ENCODE assay signal across 1 cellular context in the genomic region with DNA sequence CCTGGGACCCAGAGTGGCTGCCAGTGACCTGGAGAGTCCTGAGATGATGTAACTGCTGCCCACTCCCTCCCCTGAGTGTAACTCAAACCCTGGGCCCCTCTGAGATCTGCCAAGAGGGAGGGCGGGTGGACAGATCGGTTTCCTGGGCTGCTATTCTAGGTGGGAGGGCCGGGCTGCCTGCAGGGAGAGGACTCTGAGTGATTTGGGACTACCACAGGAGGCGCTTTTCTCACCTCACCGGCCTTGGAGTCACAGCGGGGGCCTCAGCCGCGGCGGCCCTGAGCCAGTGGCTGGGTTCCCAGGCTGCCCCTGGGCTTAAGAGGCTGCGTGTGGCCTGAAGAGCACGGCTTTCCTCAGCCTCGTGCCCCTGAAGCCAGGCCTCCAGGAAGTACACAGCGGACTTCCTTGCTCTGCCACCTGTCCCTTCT.
TF ChIP-seq lines count a peak whose summit lies in the region.

No MANE protein-coding gene starts in this region.

TF ChIP-seq in liver, 16 proteins besides CTCF, POLR2A, EP300 and RAD21:
- TF ChIP-seq, protein P1, sequence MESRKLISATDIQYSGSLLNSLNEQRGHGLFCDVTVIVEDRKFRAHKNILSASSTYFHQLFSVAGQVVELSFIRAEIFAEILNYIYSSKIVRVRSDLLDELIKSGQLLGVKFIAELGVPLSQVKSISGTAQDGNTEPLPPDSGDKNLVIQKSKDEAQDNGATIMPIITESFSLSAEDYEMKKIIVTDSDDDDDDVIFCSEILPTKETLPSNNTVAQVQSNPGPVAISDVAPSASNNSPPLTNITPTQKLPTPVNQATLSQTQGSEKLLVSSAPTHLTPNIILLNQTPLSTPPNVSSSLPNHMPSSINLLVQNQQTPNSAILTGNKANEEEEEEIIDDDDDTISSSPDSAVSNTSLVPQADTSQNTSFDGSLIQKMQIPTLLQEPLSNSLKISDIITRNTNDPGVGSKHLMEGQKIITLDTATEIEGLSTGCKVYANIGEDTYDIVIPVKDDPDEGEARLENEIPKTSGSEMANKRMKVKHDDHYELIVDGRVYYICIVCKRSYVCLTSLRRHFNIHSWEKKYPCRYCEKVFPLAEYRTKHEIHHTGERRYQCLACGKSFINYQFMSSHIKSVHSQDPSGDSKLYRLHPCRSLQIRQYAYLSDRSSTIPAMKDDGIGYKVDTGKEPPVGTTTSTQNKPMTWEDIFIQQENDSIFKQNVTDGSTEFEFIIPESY (IDR thresholded peaks at IDR 0.05), result no peak
- TF ChIP-seq FOXA2 (IDR thresholded peaks at IDR 0.05), result no peak
- TF ChIP-seq TAF1 (conservative IDR thresholded peaks at IDR 0.05), result no peak
- TF ChIP-seq JUND (IDR thresholded peaks at IDR 0.05), result no peak
- TF ChIP-seq, protein P2, sequence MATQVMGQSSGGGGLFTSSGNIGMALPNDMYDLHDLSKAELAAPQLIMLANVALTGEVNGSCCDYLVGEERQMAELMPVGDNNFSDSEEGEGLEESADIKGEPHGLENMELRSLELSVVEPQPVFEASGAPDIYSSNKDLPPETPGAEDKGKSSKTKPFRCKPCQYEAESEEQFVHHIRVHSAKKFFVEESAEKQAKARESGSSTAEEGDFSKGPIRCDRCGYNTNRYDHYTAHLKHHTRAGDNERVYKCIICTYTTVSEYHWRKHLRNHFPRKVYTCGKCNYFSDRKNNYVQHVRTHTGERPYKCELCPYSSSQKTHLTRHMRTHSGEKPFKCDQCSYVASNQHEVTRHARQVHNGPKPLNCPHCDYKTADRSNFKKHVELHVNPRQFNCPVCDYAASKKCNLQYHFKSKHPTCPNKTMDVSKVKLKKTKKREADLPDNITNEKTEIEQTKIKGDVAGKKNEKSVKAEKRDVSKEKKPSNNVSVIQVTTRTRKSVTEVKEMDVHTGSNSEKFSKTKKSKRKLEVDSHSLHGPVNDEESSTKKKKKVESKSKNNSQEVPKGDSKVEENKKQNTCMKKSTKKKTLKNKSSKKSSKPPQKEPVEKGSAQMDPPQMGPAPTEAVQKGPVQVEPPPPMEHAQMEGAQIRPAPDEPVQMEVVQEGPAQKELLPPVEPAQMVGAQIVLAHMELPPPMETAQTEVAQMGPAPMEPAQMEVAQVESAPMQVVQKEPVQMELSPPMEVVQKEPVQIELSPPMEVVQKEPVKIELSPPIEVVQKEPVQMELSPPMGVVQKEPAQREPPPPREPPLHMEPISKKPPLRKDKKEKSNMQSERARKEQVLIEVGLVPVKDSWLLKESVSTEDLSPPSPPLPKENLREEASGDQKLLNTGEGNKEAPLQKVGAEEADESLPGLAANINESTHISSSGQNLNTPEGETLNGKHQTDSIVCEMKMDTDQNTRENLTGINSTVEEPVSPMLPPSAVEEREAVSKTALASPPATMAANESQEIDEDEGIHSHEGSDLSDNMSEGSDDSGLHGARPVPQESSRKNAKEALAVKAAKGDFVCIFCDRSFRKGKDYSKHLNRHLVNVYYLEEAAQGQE (IDR thresholded peaks at IDR 0.05), result no peak
- TF ChIP-seq NR2F2 (IDR thresholded peaks at IDR 0.05), result no peak
- no peak for TF ChIP-seq FOXA1 (IDR thresholded peaks at IDR 0.05)
- TF ChIP-seq SP1 (IDR thresholded peaks at IDR 0.05), result no peak
- TF ChIP-seq, protein P3, sequence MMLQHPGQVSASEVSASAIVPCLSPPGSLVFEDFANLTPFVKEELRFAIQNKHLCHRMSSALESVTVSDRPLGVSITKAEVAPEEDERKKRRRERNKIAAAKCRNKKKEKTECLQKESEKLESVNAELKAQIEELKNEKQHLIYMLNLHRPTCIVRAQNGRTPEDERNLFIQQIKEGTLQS (IDR thresholded peaks at IDR 0.05), result no peak
- TF ChIP-seq RXRA (IDR thresholded peaks at IDR 0.05), result no peak
- TF ChIP-seq HNF4G (IDR thresholded peaks at IDR 0.05), result no peak
- TF ChIP-seq HNF4A (conservative IDR thresholded peaks at IDR 0.05), result no peak
- no peak for TF ChIP-seq GABPA (IDR thresholded peaks at IDR 0.05 in 1 of 2, conservative IDR thresholded peaks at IDR 0.05 in 1 of 2)
- no peak for TF ChIP-seq YY1 (IDR thresholded peaks at IDR 0.05)
- no peak for TF ChIP-seq EGR1 (IDR thresholded peaks at IDR 0.05; ENCODE audit: low read depth in 2 of 2)
- TF ChIP-seq, protein P4, sequence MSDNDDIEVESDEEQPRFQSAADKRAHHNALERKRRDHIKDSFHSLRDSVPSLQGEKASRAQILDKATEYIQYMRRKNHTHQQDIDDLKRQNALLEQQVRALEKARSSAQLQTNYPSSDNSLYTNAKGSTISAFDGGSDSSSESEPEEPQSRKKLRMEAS (IDR thresholded peaks at IDR 0.05), result no peak
